ENCODE assay signal across 13 cellular contexts in the genomic region with DNA sequence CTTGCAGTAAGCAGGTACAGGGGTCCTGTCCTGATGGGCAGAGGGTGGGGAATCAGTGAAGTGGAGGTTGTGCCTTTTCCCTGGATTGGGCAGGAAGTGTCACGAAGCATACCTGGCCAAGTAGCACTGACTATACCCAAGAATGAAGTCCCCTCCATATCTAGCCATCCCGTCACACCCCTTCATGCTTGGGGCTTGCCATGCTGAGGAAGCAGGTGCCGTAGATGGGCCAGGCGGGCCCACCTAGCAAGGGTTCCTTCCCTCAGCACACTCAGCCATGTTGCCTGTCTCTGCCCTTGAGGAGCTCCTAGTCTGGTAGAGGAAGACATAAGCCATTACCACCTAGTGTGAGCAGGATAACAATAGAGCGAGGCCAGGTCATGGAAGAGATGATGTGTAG.
"Had no signal": no experiment of that assay in that cellular context is flagged by ENCODE, and none has a peak within 500 bp of the region (broad histone marks: within the 10 kb centered on the region; RNA-seq: fewer than 3 reads in every experiment).

No MANE protein-coding gene starts in this region.

- H3K9me3 Mint-ChIP-seq: dendritic cell treated with granulocyte-macrophage colony-stimulating factor and Interleukin-4, amounts not matched to agents 40 ng/mL and 50 ng/mL, for 4 days; immature natural killer cell; neural crest cell had no signal

- H3K27ac ChIP-seq: prostate gland, tibial artery, vagina had no signal

- H3K27me3 ChIP-seq: tibial artery, vagina had no signal

- H3K4me1 Mint-ChIP-seq: neural crest cell had no signal

- H3K4me3 Mint-ChIP-seq: dendritic cell treated with granulocyte-macrophage colony-stimulating factor and Interleukin-4, amounts not matched to agents 40 ng/mL and 50 ng/mL, for 4 days; immature natural killer cell; neural crest cell had no signal

- H3K9me3 ChIP-seq: prostate gland, tibial artery, vagina had no signal

- DNase-seq: activated CD4-positive, alpha-beta T cell treated with anti-CD3 and anti-CD28 coated beads for 4 hours; anterior cingulate cortex; effector memory CD4-positive, alpha-beta T cell; head of caudate nucleus; immature natural killer cell; stimulated activated naive CD4-positive, alpha-beta T cell; T-helper 2 cell; tibial artery had no signal

- H3K4me1 ChIP-seq: prostate gland had no signal

- H3K36me3 ChIP-seq: prostate gland had no signal

- H3K4me3 ChIP-seq: prostate gland, tibial artery, vagina had no signal

- H3K27ac Mint-ChIP-seq: dendritic cell treated with granulocyte-macrophage colony-stimulating factor and Interleukin-4, amounts not matched to agents 40 ng/mL and 50 ng/mL, for 4 days had no signal

- FAIRE-seq: frontal cortex had no signal

- H3K27me3 Mint-ChIP-seq: dendritic cell treated with granulocyte-macrophage colony-stimulating factor and Interleukin-4, amounts not matched to agents 40 ng/mL and 50 ng/mL, for 4 days had no signal
